8 cellular contexts compared by ENCODE assay signal in genomic region chr5:140372971-140373487, GRCh38. TPM values are rescaled to one million over a fixed set of nuclear protein-coding genes. Genes with fewer than 3 reads are reported as not detected.
DNase-seq lines count a peak whose midpoint lies in the region; ATAC-seq and TF ChIP-seq lines count a peak whose summit lies in the region.

No MANE protein-coding gene starts in this region.

- H3K9me3 ChIP-seq in OCI-LY7 (ENCODE audit: low read length) = no peaks in the 10 kb centered on the region
- H3K9me3 ChIP-seq in neutrophil = no peaks in the 10 kb centered on the region

- no peak overlapping the region for H3K4me2 ChIP-seq in OCI-LY7 (ENCODE audit: low read length)

- H3K27ac ChIP-seq in OCI-LY7 (ENCODE audit: low read depth, low read length, poor library complexity, severe bottlenecking) = no peak overlapping the region
- H3K27ac ChIP-seq in neutrophil = no peak overlapping the region

- peaks cover 5% of the 10 kb centered on the region for H3K4me1 Mint-ChIP-seq in activated T-helper 2 cell treated with anti-CD3 and anti-CD28 coated beads, Interferon-gamma antibody, Interleukin-2, Interleukin-4, amounts not matched to agents 10 μg/mL and 5 μg/mL and 100 μg/mL, durations not matched to agents 14 hours and 24 hours and 36 hours (ENCODE audit: low read depth)

- peak; percentile 51 for ATAC-seq in HG02981 (IDR thresholded peaks at IDR 0.05; ENCODE audit: unreplicated experiment)
- ATAC-seq in GM18517 (IDR thresholded peaks at IDR 0.05; ENCODE audit: unreplicated experiment) = no peak

- H2AFZ ChIP-seq in OCI-LY7 (ENCODE audit: low read length) = no peak overlapping the region

- no peaks in the 10 kb centered on the region for H3K27me3 ChIP-seq in neutrophil

- no peaks in the 10 kb centered on the region for H3K9me3 Mint-ChIP-seq in activated T-helper 2 cell treated with anti-CD3 and anti-CD28 coated beads, Interferon-gamma antibody, Interleukin-2, Interleukin-4, amounts not matched to agents 10 μg/mL and 5 μg/mL and 100 μg/mL, durations not matched to agents 14 hours and 24 hours and 36 hours

- POLR2A ChIA-PET in OCI-LY7 (lab: Charles Lee) = interaction anchor here (0.6 to 0.9 kb wide), 2 partner anchors 38 to 274 kb away, joined by 4 to 8 read pairs; partner anchors contain the start of genes IK and NDUFA2

- no peaks in the 10 kb centered on the region for H3K36me3 Mint-ChIP-seq in activated T-helper 2 cell treated with anti-CD3 and anti-CD28 coated beads, Interferon-gamma antibody, Interleukin-2, Interleukin-4, amounts not matched to agents 10 μg/mL and 5 μg/mL and 100 μg/mL, durations not matched to agents 14 hours and 24 hours and 36 hours (ENCODE audit: low read depth)

- H3K79me2 ChIP-seq in OCI-LY7 (ENCODE audit: insufficient read depth, low read depth, low read length) = no peaks in the 10 kb centered on the region

- no peak overlapping the region for H3K4me3 Mint-ChIP-seq in activated T-helper 2 cell treated with anti-CD3 and anti-CD28 coated beads, Interferon-gamma antibody, Interleukin-2, Interleukin-4, amounts not matched to agents 10 μg/mL and 5 μg/mL and 100 μg/mL, durations not matched to agents 14 hours and 24 hours and 36 hours (ENCODE audit: low read depth)

- intact Hi-C loops in OCI-LY7 (cut with micrococcal nuclease; ENCODE audit: unreplicated experiment) = loop anchor here (5.0 kb wide), 1 partner anchor 264 kb away; the partner anchor contains the start of gene TMCO6
- intact Hi-C loops in activated T-helper 2 cell treated with anti-CD3 and anti-CD28 coated beads, Interferon-gamma antibody, Interleukin-2, Interleukin-4, amounts not matched to agents 10 μg/mL and 5 μg/mL and 100 μg/mL, durations not matched to agents 14 hours and 24 hours and 36 hours (cut with micrococcal nuclease) = loop anchor here (1.0 to 5.0 kb wide), 2 partner anchors 262 to 349 kb away; no protein-coding TSS in a partner anchor

- H3K27ac Mint-ChIP-seq in activated T-helper 2 cell treated with anti-CD3 and anti-CD28 coated beads, Interferon-gamma antibody, Interleukin-2, Interleukin-4, amounts not matched to agents 10 μg/mL and 5 μg/mL and 100 μg/mL, durations not matched to agents 14 hours and 24 hours and 36 hours = no peak overlapping the region

- no TSS peak for BruUV-seq in OCI-LY7 (replicated peaks; lab: Mats Ljungman, UMichigan)

- CTCF ChIA-PET in OCI-LY7 (lab: Charles Lee; ENCODE audit: unreplicated experiment) = interaction anchor here (0.6 to 1.5 kb wide), 5 partner anchors 9 to 88 kb away, joined by 3 to 4 read pairs (median 3); no protein-coding TSS in a partner anchor

- DNase-seq in ELR (ENCODE audit: low read depth) (peak; percentile 86), OCI-LY7 (ENCODE audit: low spot score) (peak; percentile 56), glomerular visceral epithelial cell (ENCODE audit: extremely low spot score) (peak; percentile 80)
- peak; percentile 45 for DNase-seq in activated naive CD4-positive, alpha-beta T cell treated with Interleukin-2 at 50 U/mL for 16 hours
- DNase-seq in activated T-helper 2 cell treated with anti-CD3 and anti-CD28 coated beads, Interferon-gamma antibody, Interleukin-2, Interleukin-4, amounts not matched to agents 10 μg/mL and 5 μg/mL and 100 μg/mL, durations not matched to agents 14 hours and 24 hours and 36 hours (ENCODE audit: low spot score) = no peak

- H3K36me3 ChIP-seq in OCI-LY7 (ENCODE audit: insufficient read depth, low read length) = no peaks in the 10 kb centered on the region
- no peaks in the 10 kb centered on the region for H3K36me3 ChIP-seq in neutrophil

- H3K9me2 ChIP-seq in OCI-LY7 (ENCODE audit: insufficient read depth, low read length) = no peaks in the 10 kb centered on the region

- TF ChIP-seq CTCF in OCI-LY7 (conservative IDR thresholded peaks at IDR 0.05; ENCODE audit: low read length) (peak; percentile 87), neutrophil (IDR thresholded peaks at IDR 0.05) (peak; percentile 81)

- H3K4me1 ChIP-seq in OCI-LY7 (ENCODE audit: insufficient read depth, low read length, poor library complexity, severe bottlenecking) (no peaks in the 10 kb centered on the region), neutrophil (ENCODE audit: control insufficient read depth in 1 of 2, insufficient read depth in 1 of 2, low read depth in 1 of 2, low read length in 1 of 2) (peaks cover 18% of the 10 kb centered on the region in 2 experiments)

- H3K4me3 ChIP-seq in OCI-LY7 (ENCODE audit: low read depth, low read length, poor library complexity, severe bottlenecking) = no peak overlapping the region
- no peak overlapping the region for H3K4me3 ChIP-seq in neutrophil (ENCODE audit: low read depth in 1 of 2, low read length in 1 of 2)

- H3K27me3 Mint-ChIP-seq in activated T-helper 2 cell treated with anti-CD3 and anti-CD28 coated beads, Interferon-gamma antibody, Interleukin-2, Interleukin-4, amounts not matched to agents 10 μg/mL and 5 μg/mL and 100 μg/mL, durations not matched to agents 14 hours and 24 hours and 36 hours (ENCODE audit: low read depth) = no peaks in the 10 kb centered on the region

- H4K20me1 ChIP-seq in OCI-LY7 (ENCODE audit: insufficient read depth, low read length) = no peaks in the 10 kb centered on the region

RNA-seq across cellular contexts. Expression of gene SLC4A9, which starts 13.0 kb away (rescaled TPM):
- total RNA-seq in OCI-LY7 (2014; rRNA removed; shearing (Covaris generic)) = 0.05 and 0.22 TPM in 2 replicates
- 2.6 and 5.1 TPM in 2 replicates for total RNA-seq in OCI-LY7 (2022)
- total RNA-seq in activated T-helper 2 cell treated with anti-CD3 and anti-CD28 coated beads, Interferon-gamma antibody, Interleukin-2, Interleukin-4, amounts not matched to agents 10 μg/mL and 5 μg/mL and 100 μg/mL, durations not matched to agents 14 hours and 24 hours and 36 hours = 0.18 TPM in 1 of 2 replicates, not detected in the other

RNA-seq across cellular contexts. Expression of gene HBEGF, which starts 26.6 kb away (rescaled TPM):
- total RNA-seq in OCI-LY7 (2014; rRNA removed; shearing (Covaris generic)) = 4.7 and 5.6 TPM in 2 replicates
- total RNA-seq in OCI-LY7 (2022) = 20.2 and 30.9 TPM in 2 replicates
- 15.7 and 17.1 TPM in 2 replicates for total RNA-seq in activated T-helper 2 cell treated with anti-CD3 and anti-CD28 coated beads, Interferon-gamma antibody, Interleukin-2, Interleukin-4, amounts not matched to agents 10 μg/mL and 5 μg/mL and 100 μg/mL, durations not matched to agents 14 hours and 24 hours and 36 hours

RNA-seq across cellular contexts. Expression of gene ANKHD1, which starts 28.6 kb away (rescaled TPM):
- total RNA-seq in OCI-LY7 (2014; rRNA removed; shearing (Covaris generic)) = 90.6 and 91.5 TPM in 2 replicates
- 138 and 143 TPM in 2 replicates for total RNA-seq in OCI-LY7 (2022)
- 119 and 120 TPM in 2 replicates for total RNA-seq in activated T-helper 2 cell treated with anti-CD3 and anti-CD28 coated beads, Interferon-gamma antibody, Interleukin-2, Interleukin-4, amounts not matched to agents 10 μg/mL and 5 μg/mL and 100 μg/mL, durations not matched to agents 14 hours and 24 hours and 36 hours
